11 cellular contexts compared by ENCODE assay signal in genomic region chr14:64209428-64210165, GRCh38.
DNase-seq lines count a peak whose midpoint lies in the region; ATAC-seq, FAIRE-seq and TF ChIP-seq lines count a peak whose summit lies in the region.
"Had no signal": no experiment of that assay in that cellular context is flagged by ENCODE, and none has a peak within 500 bp of the region (broad histone marks: within the 10 kb centered on the region; RNA-seq: fewer than 3 reads in every experiment).

No MANE protein-coding gene starts in this region.

- peak overlapping the region in 1 of 2 donors; percentile 59 for H3K27ac Mint-ChIP-seq in effector memory CD8-positive, alpha-beta T cell
- H3K27ac Mint-ChIP-seq in CD8-positive, alpha-beta memory T cell, result peak overlapping the region in 2 of 8 donors; percentile 43 to 73

- no peaks in the 10 kb centered on the region for H3K27me3 Mint-ChIP-seq in effector memory CD8-positive, alpha-beta T cell
- peaks cover 0 to 1% of the 10 kb centered on the region in 2 donors for H3K27me3 Mint-ChIP-seq in CD8-positive, alpha-beta memory T cell

- H4K91ac ChIP-seq in neuronal stem cell (ENCODE audit: low read depth, low read length, poor library complexity), result no peak overlapping the region

- no peak overlapping the region for H3K4me3 ChIP-seq in neuronal stem cell (ENCODE audit: low read length in 2 of 2)
- H3K4me3 ChIP-seq in CD8-positive, alpha-beta memory T cell (ENCODE audit: low read length), result no peak overlapping the region

- CTCF ChIA-PET in CD8-positive, alpha-beta memory T cell (lab: Charles Lee), result no interaction called here
- CTCF ChIA-PET in RWPE1 (lab: Yijun Ruan, JAX), result no interaction called here

- peaks cover 2% of the 10 kb centered on the region for H3K79me1 ChIP-seq in neuronal stem cell (ENCODE audit: low read depth, low read length)

- H2BK5ac ChIP-seq in neuronal stem cell (ENCODE audit: low read length), result no peak overlapping the region

- peaks cover 0 to 2% of the 10 kb centered on the region in 2 donors for H3K9me3 ChIP-seq in neuronal stem cell (replicated peaks in 1 of 2; ENCODE audit: control insufficient read depth in 2 of 2, insufficient read depth in 1 of 2, low read depth in 1 of 2, low read length in 2 of 2)
- no peaks in the 10 kb centered on the region for H3K9me3 ChIP-seq in CD8-positive, alpha-beta memory T cell (ENCODE audit: low read length)

- H2AK5ac ChIP-seq in neuronal stem cell (ENCODE audit: low read depth, low read length), result no peak overlapping the region

- no peak for TF ChIP-seq CTCF in RWPE1 (conservative IDR thresholded peaks at IDR 0.05; ENCODE audit: low read depth)

- peak overlapping the region; percentile 77 for H3K14ac ChIP-seq in neuronal stem cell (ENCODE audit: low read length)

- peaks cover 5 to 6% of the 10 kb centered on the region in 2 donors for H3K4me1 ChIP-seq in neuronal stem cell (ENCODE audit: control insufficient read depth in 2 of 2, insufficient read depth in 1 of 2, low read depth in 1 of 2, low read length in 2 of 2)
- no peaks in the 10 kb centered on the region for H3K4me1 ChIP-seq in CD8-positive, alpha-beta memory T cell (ENCODE audit: insufficient read depth, low read length)

- H3K4me3 Mint-ChIP-seq in effector memory CD8-positive, alpha-beta T cell, result no peak overlapping the region
- H3K4me3 Mint-ChIP-seq in CD8-positive, alpha-beta memory T cell, result no peak overlapping the region

- H3K4me2 ChIP-seq in neuronal stem cell (ENCODE audit: insufficient read depth, low read length, poor library complexity, severe bottlenecking), result no peak overlapping the region

- H3K4ac ChIP-seq in neuronal stem cell (ENCODE audit: low read length), result no peak overlapping the region

- no peaks in the 10 kb centered on the region for H3K9me3 Mint-ChIP-seq in effector memory CD8-positive, alpha-beta T cell
- no peaks in the 10 kb centered on the region for H3K9me3 Mint-ChIP-seq in CD8-positive, alpha-beta memory T cell

- no peak overlapping the region for H2BK120ac ChIP-seq in neuronal stem cell (ENCODE audit: low read depth, low read length)

- no peak overlapping the region for H3K18ac ChIP-seq in neuronal stem cell (ENCODE audit: low read length)

- no peak overlapping the region for H3K9ac ChIP-seq in neuronal stem cell (ENCODE audit: low read depth, low read length, poor library complexity)

- DNase-seq in GM18507 (ENCODE audit: extremely low spot score, insufficient read length, low read depth), result peak; percentile 25
- no peak for DNase-seq in effector memory CD8-positive, alpha-beta T cell
- DNase-seq in neuronal stem cell (ENCODE audit: low spot score), result no peak
- DNase-seq in CD8-positive, alpha-beta memory T cell, result no peak
- no peak for DNase-seq in RWPE1 (ENCODE audit: low spot score)
- no peak for DNase-seq in stimulated activated CD4-positive, alpha-beta T cell treated with anti-CD3 and anti-CD28 coated beads, Interleukin-2, amount 100 ng/mL, for 48 hours

- no peak overlapping the region for H2AFZ ChIP-seq in neuronal stem cell (ENCODE audit: low read length)

- H3K27ac ChIP-seq in neuronal stem cell (replicated peaks; ENCODE audit: low read length) (no peak overlapping the region), RWPE1 (no peak overlapping the region)
- no peak overlapping the region for H3K27ac ChIP-seq in CD8-positive, alpha-beta memory T cell (ENCODE audit: low read depth, low read length)
- H3K27ac ChIP-seq: epithelial cell of prostate, HL-60 had no signal

- H2BK12ac ChIP-seq in neuronal stem cell (ENCODE audit: low read length), result no peak overlapping the region

- H3K4me1 Mint-ChIP-seq in effector memory CD8-positive, alpha-beta T cell (ENCODE audit: low read depth in 2 of 2), result peaks cover 0 to 2% of the 10 kb centered on the region in 2 donors
- H3K4me1 Mint-ChIP-seq in CD8-positive, alpha-beta memory T cell, result no peaks in the 10 kb centered on the region

- H3K23ac ChIP-seq in neuronal stem cell (ENCODE audit: low read depth, low read length, poor library complexity), result no peak overlapping the region

- H2BK15ac ChIP-seq in neuronal stem cell (ENCODE audit: low read length), result no peak overlapping the region

- H4K8ac ChIP-seq in neuronal stem cell (ENCODE audit: low read depth, low read length), result no peak overlapping the region

- FAIRE-seq in GM18507 (lab: Jason Lieb, UNC), result peak; percentile 62
- FAIRE-seq: RCC 7860 had no signal

- WGBS in neuronal stem cell (ENCODE audit: extremely low coverage in 2 of 2, insufficient read length in 2 of 2, insufficient replicate concordance in 1 of 2), 2 donors, result no CpG with 5 or more reads among the region's 24 CpGs

- H3K36me3 ChIP-seq in neuronal stem cell (replicated peaks in 1 of 2; ENCODE audit: control insufficient read depth in 2 of 2, insufficient read depth in 2 of 2, low read length in 2 of 2), result peaks cover 37 to 71% of the 10 kb centered on the region in 2 donors
- H3K36me3 ChIP-seq in CD8-positive, alpha-beta memory T cell (ENCODE audit: insufficient read depth, low read length), result peaks cover 54% of the 10 kb centered on the region

- no peaks in the 10 kb centered on the region for H3K27me3 ChIP-seq in neuronal stem cell (ENCODE audit: control insufficient read depth in 3 of 3, insufficient read depth in 3 of 3, low read depth in 1 of 3, low read length in 3 of 3)
- H3K27me3 ChIP-seq in CD8-positive, alpha-beta memory T cell (ENCODE audit: insufficient read depth, low read length, poor library complexity, severe bottlenecking), result no peaks in the 10 kb centered on the region

- peaks cover 75% of the 10 kb centered on the region for H3K36me3 Mint-ChIP-seq in effector memory CD8-positive, alpha-beta T cell (ENCODE audit: insufficient read depth)
- H3K36me3 Mint-ChIP-seq in CD8-positive, alpha-beta memory T cell, result peaks cover 0 to 89% (median 23%) of the 10 kb centered on the region in 3 donors

- POLR2A ChIA-PET in CD8-positive, alpha-beta memory T cell (lab: Charles Lee), result interaction anchor here (0.7 kb wide), 1 partner anchor 15 kb away, joined by 3 read pairs; no protein-coding TSS in a partner anchor
- POLR2A ChIA-PET in RWPE1 (lab: Yijun Ruan, JAX; ENCODE audit: low non-redundant PET), result no interaction called here

- ATAC-seq in HG02885 (IDR thresholded peaks at IDR 0.05; ENCODE audit: poor library complexity, unreplicated experiment) (peak; percentile 50), HG03571 (IDR thresholded peaks at IDR 0.05; ENCODE audit: unreplicated experiment) (no peak)
- peak; percentile 12 for ATAC-seq in effector memory CD8-positive, alpha-beta T cell (replicated peaks)
